33 cellular contexts compared by ENCODE assay signal in the genomic region with DNA sequence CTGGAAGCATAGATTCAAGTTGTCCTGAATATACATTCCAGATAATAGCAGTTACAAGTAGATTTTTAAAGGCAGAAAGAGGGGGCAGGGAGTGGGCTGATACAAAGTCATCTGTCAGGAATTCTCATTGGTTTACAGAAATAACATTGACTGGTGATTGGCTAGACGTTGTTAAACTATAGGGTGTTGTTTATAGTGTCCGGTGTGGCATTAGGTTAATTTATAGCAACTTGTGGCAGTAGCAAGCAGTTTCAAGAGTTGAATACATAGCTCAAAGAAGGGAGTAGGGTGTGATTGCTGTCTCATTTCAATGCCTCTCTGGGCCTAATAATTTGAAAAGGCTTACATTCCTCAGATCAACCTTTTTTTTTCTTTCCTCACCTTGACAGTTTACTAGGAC.
"Had no signal": no experiment of that assay in that cellular context is flagged by ENCODE, and none has a peak within 500 bp of the region (broad histone marks: within the 10 kb centered on the region; RNA-seq: fewer than 3 reads in every experiment).

No MANE protein-coding gene starts in this region.

- H3K27ac Mint-ChIP-seq: T-cell had no signal

- ATAC-seq: Panc1, Right ventricle myocardium inferior, SK-N-SH treated with all-trans-retinoic acid at 6 μM for 48 hours, T-cell had no signal

- H3K4me2 ChIP-seq: PC-9 had no signal

- H3K9me3 ChIP-seq: MG63, SJCRH30 had no signal

- H3K4me3 Mint-ChIP-seq: T-cell had no signal

- DNase-seq: Kasumi-1, MG63, NCI-H1048, NCI-H1092 treated with DMSO at 0.1 percent for 48 hours, NCI-H1105 treated with DMSO at 0.1 percent for 48 hours, NCI-H1417, NCI-H1436, NCI-H146, NCI-H1694, NCI-H187, NCI-H1930, NCI-H2029 treated with DMSO at 0.1 percent for 48 hours, NCI-H2081 treated with DMSO at 0.1 percent for 48 hours, NCI-H2107, NCI-H2171, NCI-H226, NCI-H446 treated with DMSO at 0.1 percent for 48 hours, NCI-H510A, NCI-H524, NCI-H526, NCI-H69, NCI-H748 treated with DMSO at 0.1 percent for 48 hours, NCI-H82, PC-9, SHP77, SIG-M5, SJCRH30, T-cell had no signal

- H2AFZ ChIP-seq: PC-9 had no signal

- H3K4me1 ChIP-seq: SJCRH30 had no signal

- H3K4me1 Mint-ChIP-seq: T-cell had no signal

- H3K4me3 ChIP-seq: MG63, PC-9, SJCRH30, SK-N-MC had no signal

- H3K36me3 ChIP-seq: MG63, SJCRH30 had no signal

- H3K27ac ChIP-seq: PC-9, RWPE1, SJCRH30, SK-N-MC had no signal

- H3K27me3 ChIP-seq: SJCRH30 had no signal
